Comparison of ENCODE assay signal across 1 cellular context in the genomic region with DNA sequence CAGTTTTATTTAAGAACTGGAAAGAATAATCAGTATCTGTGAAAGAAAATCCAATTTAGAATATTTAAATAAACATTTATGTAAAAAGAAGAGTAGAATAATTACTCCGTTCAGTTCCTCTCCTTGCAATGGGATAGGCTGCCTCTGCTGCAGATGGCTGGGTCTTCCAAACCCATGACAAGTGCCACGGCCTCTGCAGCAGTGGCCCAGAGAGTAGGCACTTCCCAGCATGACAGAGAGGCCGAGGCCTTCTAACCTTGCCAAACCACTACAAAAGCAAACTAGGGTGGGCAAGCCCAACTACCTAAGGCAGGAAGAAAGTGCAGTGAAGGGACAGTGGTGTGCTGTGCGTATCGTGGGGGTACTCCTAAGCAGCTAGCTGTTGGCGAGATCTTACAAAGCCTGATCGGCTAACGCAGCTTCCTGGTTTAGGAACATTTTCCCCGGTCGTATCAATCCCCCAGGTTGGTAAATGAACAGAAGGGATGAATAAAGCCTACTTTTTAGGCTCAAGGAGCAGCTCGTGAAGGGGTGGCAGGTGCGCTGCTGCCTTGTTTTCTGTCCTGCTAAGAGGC.
TF ChIP-seq lines count a peak whose summit lies in the region.

No MANE protein-coding gene starts in this region.

TF ChIP-seq in GM12878, 131 proteins besides CTCF, POLR2A, EP300 and RAD21:
- TF ChIP-seq KLF5 (IDR thresholded peaks at IDR 0.05; ENCODE audit: partially characterized antibody): no peak
- no peak for TF ChIP-seq CBFB (IDR thresholded peaks at IDR 0.05; ENCODE audit: low read depth)
- TF ChIP-seq FOS (IDR thresholded peaks at IDR 0.05; ENCODE audit: borderline replicate concordance, extremely low read depth, insufficient read length): no peak
- TF ChIP-seq, protein P1, sequence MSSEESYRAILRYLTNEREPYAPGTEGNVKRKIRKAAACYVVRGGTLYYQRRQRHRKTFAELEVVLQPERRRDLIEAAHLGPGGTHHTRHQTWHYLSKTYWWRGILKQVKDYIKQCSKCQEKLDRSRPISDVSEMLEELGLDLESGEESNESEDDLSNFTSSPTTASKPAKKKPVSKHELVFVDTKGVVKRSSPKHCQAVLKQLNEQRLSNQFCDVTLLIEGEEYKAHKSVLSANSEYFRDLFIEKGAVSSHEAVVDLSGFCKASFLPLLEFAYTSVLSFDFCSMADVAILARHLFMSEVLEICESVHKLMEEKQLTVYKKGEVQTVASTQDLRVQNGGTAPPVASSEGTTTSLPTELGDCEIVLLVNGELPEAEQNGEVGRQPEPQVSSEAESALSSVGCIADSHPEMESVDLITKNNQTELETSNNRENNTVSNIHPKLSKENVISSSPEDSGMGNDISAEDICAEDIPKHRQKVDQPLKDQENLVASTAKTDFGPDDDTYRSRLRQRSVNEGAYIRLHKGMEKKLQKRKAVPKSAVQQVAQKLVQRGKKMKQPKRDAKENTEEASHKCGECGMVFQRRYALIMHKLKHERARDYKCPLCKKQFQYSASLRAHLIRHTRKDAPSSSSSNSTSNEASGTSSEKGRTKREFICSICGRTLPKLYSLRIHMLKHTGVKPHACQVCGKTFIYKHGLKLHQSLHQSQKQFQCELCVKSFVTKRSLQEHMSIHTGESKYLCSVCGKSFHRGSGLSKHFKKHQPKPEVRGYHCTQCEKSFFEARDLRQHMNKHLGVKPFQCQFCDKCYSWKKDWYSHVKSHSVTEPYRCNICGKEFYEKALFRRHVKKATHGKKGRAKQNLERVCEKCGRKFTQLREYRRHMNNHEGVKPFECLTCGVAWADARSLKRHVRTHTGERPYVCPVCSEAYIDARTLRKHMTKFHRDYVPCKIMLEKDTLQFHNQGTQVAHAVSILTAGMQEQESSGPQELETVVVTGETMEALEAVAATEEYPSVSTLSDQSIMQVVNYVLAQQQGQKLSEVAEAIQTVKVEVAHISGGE (CRISPR knock-in tag; IDR thresholded peaks at IDR 0.05): no peak
- TF ChIP-seq ZNF207 (IDR thresholded peaks at IDR 0.05; ENCODE audit: borderline replicate concordance): no peak
- no peak for TF ChIP-seq ZNF217 (IDR thresholded peaks at IDR 0.05)
- no peak for TF ChIP-seq SP1 (IDR thresholded peaks at IDR 0.05; ENCODE audit: low read depth, low read length)
- no peak for TF ChIP-seq RELA (IDR thresholded peaks at IDR 0.05; ENCODE audit: borderline replicate concordance, partially characterized antibody)
- TF ChIP-seq CBX5 (IDR thresholded peaks at IDR 0.05; ENCODE audit: low read depth): no peak
- no peak for TF ChIP-seq SREBF1 (IDR thresholded peaks at IDR 0.05; ENCODE audit: low read length)
- no peak for TF ChIP-seq SMAD5 (IDR thresholded peaks at IDR 0.05; ENCODE audit: low read depth)
- TF ChIP-seq, protein P2, sequence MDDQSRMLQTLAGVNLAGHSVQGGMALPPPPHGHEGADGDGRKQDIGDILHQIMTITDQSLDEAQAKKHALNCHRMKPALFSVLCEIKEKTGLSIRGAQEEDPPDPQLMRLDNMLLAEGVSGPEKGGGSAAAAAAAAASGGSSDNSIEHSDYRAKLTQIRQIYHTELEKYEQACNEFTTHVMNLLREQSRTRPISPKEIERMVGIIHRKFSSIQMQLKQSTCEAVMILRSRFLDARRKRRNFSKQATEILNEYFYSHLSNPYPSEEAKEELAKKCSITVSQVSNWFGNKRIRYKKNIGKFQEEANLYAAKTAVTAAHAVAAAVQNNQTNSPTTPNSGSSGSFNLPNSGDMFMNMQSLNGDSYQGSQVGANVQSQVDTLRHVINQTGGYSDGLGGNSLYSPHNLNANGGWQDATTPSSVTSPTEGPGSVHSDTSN (IDR thresholded peaks at IDR 0.05; ENCODE audit: insufficient replicate concordance, low read depth, low read length): no peak
